23 cellular contexts compared by ENCODE assay signal in genomic region chr3:7737263-7737662, GRCh38.
"Had no signal": no experiment of that assay in that cellular context is flagged by ENCODE, and none has a peak within 500 bp of the region (broad histone marks: within the 10 kb centered on the region; RNA-seq: fewer than 3 reads in every experiment).

No MANE protein-coding gene starts in this region.

- H3K9me3 ChIP-seq: colonic mucosa, esophagus muscularis mucosa, gastrocnemius medialis, heart right ventricle, left lung, lower lobe of right lung, mucosa of descending colon had no signal

- H3K27ac ChIP-seq: colonic mucosa, dorsolateral prefrontal cortex, esophagus muscularis mucosa, foreskin keratinocyte, gastrocnemius medialis, heart right ventricle, left lung, lower lobe of right lung had no signal

- H3K4me3 ChIP-seq: colonic mucosa, dorsolateral prefrontal cortex, esophagus muscularis mucosa, gastrocnemius medialis, heart right ventricle, left lung, lower lobe of right lung, mucosa of descending colon had no signal

- ATAC-seq: foreskin keratinocyte, gastrocnemius medialis, heart right ventricle, left cardiac atrium, left lung, left ventricle myocardium superior, lower lobe of right lung, mucosa of descending colon had no signal

- H3K4me1 Mint-ChIP-seq: mesothelial cell of epicardium, naive B cell had no signal

- DNase-seq: colonic mucosa; dermis blood vessel endothelial cell; dorsolateral prefrontal cortex; effector CD4-positive, alpha-beta T cell; effector memory CD4-positive, alpha-beta T cell; foreskin keratinocyte; gastrocnemius medialis; glutamatergic neuron; head of caudate nucleus; heart right ventricle; hippocampal formation; left cardiac atrium; left lung; left ventricle myocardium superior; lower lobe of right lung; mesenchymal stem cell; mucosa of descending colon; naive B cell had no signal

- H3K36me3 ChIP-seq: colonic mucosa, esophagus muscularis mucosa, gastrocnemius medialis, heart right ventricle, left lung, lower lobe of right lung had no signal

- FAIRE-seq: endothelial cell of umbilical vein, islet of Langerhans, keratinocyte had no signal

- H3K27ac Mint-ChIP-seq: mesothelial cell of epicardium had no signal

- H3K4me3 Mint-ChIP-seq: mesothelial cell of epicardium, naive B cell had no signal

- H3K36me3 Mint-ChIP-seq: mesothelial cell of epicardium, naive B cell had no signal

- H3K27me3 Mint-ChIP-seq: naive B cell had no signal

- H3K4me1 ChIP-seq: colonic mucosa, esophagus muscularis mucosa, foreskin keratinocyte, gastrocnemius medialis, heart right ventricle, left lung, lower lobe of right lung had no signal

- H3K27me3 ChIP-seq: colonic mucosa, dorsolateral prefrontal cortex, esophagus muscularis mucosa, foreskin keratinocyte, gastrocnemius medialis, heart right ventricle, left lung had no signal

- H3K9me3 Mint-ChIP-seq: mesothelial cell of epicardium had no signal
